ENCODE assay signal across 1 cellular context in the genomic region with DNA sequence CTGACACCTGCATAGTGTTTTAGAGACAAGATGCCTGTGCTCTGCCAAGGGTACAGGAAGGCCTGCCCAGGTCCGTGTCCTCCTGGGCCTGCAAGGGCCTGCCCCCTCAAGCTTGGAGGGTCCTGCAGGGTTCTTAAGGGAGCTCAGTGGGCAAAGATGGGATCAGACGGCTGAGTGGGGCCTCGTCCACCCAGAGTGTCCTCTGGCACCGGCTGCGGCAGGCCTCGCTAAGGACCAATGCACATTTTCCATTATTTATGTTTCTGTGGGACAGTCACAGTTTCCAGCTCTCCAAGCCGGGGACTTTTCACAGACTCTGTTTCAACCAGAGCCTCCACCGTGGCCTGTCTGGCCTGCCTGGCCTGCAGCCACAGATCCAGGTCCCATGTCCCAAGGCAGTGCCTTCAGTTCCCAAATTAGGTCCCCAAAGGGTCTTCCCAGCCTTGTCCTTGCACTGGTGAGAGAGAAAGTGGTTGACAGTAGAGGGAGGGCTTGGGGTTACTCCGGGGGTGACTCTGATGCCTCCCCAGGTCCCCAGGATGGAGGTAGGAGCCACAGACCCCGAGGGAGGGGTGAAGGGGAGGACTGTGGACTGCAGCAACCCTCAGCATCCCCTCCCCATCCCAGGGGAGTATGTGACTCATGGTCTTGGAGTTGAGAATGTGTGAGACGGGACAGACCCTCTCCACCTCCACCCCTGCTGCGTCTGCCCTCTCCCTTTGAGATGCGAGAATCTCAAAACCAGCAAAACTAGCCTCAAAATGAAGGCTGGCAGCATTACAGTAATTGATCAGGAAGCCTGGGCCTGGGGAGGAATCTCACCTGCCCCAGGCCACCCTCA.
TF ChIP-seq lines count a peak whose summit lies in the region.

No MANE protein-coding gene starts in this region.

TF ChIP-seq in GM23338, 12 proteins besides CTCF, POLR2A, EP300 and RAD21 (continued from another document):
- TF ChIP-seq, protein P1, sequence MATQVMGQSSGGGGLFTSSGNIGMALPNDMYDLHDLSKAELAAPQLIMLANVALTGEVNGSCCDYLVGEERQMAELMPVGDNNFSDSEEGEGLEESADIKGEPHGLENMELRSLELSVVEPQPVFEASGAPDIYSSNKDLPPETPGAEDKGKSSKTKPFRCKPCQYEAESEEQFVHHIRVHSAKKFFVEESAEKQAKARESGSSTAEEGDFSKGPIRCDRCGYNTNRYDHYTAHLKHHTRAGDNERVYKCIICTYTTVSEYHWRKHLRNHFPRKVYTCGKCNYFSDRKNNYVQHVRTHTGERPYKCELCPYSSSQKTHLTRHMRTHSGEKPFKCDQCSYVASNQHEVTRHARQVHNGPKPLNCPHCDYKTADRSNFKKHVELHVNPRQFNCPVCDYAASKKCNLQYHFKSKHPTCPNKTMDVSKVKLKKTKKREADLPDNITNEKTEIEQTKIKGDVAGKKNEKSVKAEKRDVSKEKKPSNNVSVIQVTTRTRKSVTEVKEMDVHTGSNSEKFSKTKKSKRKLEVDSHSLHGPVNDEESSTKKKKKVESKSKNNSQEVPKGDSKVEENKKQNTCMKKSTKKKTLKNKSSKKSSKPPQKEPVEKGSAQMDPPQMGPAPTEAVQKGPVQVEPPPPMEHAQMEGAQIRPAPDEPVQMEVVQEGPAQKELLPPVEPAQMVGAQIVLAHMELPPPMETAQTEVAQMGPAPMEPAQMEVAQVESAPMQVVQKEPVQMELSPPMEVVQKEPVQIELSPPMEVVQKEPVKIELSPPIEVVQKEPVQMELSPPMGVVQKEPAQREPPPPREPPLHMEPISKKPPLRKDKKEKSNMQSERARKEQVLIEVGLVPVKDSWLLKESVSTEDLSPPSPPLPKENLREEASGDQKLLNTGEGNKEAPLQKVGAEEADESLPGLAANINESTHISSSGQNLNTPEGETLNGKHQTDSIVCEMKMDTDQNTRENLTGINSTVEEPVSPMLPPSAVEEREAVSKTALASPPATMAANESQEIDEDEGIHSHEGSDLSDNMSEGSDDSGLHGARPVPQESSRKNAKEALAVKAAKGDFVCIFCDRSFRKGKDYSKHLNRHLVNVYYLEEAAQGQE (IDR thresholded peaks at IDR 0.05; ENCODE audit: unreplicated experiment), result no peak
- TF ChIP-seq EZH2phosphoT487 (IDR thresholded peaks at IDR 0.05; ENCODE audit: unreplicated experiment), result no peak
